Comparison of ENCODE assay signal across 8 cellular contexts in the genomic region with DNA sequence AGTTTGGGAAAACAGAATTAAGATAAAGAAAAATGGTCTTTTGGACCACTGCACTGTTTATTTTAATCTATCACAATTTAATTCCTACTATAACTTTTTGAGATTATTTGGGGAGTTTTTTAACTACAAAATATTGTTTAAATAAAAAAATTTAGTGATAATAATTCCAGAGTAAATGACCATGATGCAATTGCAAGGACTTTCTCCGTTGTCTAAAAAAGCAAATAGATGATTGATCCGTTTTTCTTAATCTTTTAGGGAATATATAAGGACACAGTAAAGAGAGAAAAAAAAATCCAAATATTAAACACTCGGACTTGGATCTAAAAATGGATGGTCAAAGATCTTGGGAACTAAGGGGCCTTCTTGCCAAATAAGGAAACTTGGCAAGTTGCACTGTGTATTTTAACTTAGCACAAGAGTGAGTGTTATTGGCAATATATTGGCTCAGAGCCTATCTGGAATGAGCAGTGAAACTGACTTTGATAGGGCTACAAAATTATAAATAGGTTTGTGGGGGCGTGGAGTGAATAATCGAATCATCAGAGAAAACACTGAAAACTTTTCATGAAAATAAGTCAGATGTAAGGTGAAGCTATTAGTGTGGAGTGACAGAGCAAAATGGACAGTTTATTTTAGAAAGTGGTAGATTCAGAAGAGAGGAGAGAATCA. TPM values are rescaled to one million over a fixed set of nuclear protein-coding genes. Genes with fewer than 3 reads are reported as not detected.
A peak's percentile ranks its signal among the peaks of the same experiment; 100 is the strongest.
DNase-seq lines count a peak whose midpoint lies in the region; ATAC-seq and TF ChIP-seq lines count a peak whose summit lies in the region.

No MANE protein-coding gene starts in this region.

- ATAC-seq in HG03139 (IDR thresholded peaks at IDR 0.05; ENCODE audit: unreplicated experiment): no peak
- no peak for ATAC-seq in activated CD4-positive, CD25-positive, alpha-beta regulatory T cell treated with anti-CD3 and anti-CD28 coated beads, Interleukin-2, amount 50 U/mL, for 24 hours
- no peak for ATAC-seq in GM19023 (IDR thresholded peaks at IDR 0.05; ENCODE audit: unreplicated experiment)

- H3K4me2 ChIP-seq in OCI-LY3 (ENCODE audit: low read length): peak overlapping the region; percentile 77

- no peak overlapping the region for H3K27ac Mint-ChIP-seq in endodermal cell

- no peaks in the 10 kb centered on the region for H3K9me3 Mint-ChIP-seq in endodermal cell

- 0 out of 2 replicates have a peak, but pooled peaks cover 2% of the 10 kb centered on the region for H3K27me3 ChIP-seq in OCI-LY3 (ENCODE audit: low read depth, low read length)
- no peaks in the 10 kb centered on the region for H3K27me3 ChIP-seq in endodermal cell (ENCODE audit: control insufficient read depth, insufficient read depth, low read length, poor library complexity, severe bottlenecking)
- H3K27me3 ChIP-seq in prostate gland (replicated peaks; ENCODE audit: insufficient read depth): no peaks in the 10 kb centered on the region

- H3K36me3 Mint-ChIP-seq in endodermal cell (ENCODE audit: low read depth): peaks cover 3% of the 10 kb centered on the region

- peaks cover 18% of the 10 kb centered on the region for H3K4me1 Mint-ChIP-seq in endodermal cell

- intact Hi-C loops in prostate gland (cut with DNase I): loop anchor here (5.0 to 10.0 kb wide), 4 partner anchors 35 to 207 kb away; no protein-coding TSS in a partner anchor

- H3K79me2 ChIP-seq in OCI-LY3 (ENCODE audit: low read length): peaks cover 64% of the 10 kb centered on the region

- H2AFZ ChIP-seq in OCI-LY3 (ENCODE audit: low read depth, low read length): no peak overlapping the region

- H3K4me3 Mint-ChIP-seq in endodermal cell: peak overlapping the region; percentile 80

- TF ChIP-seq POLR2A in prostate gland (IDR thresholded peaks at IDR 0.05): no peak

- peaks cover 3% of the 10 kb centered on the region for H3K36me3 ChIP-seq in OCI-LY3 (replicated peaks; ENCODE audit: low read depth, low read length)
- no peaks in the 10 kb centered on the region for H3K36me3 ChIP-seq in endodermal cell (ENCODE audit: control insufficient read depth, insufficient read depth, low read length)
- H3K36me3 ChIP-seq in prostate gland: no peaks in the 10 kb centered on the region

- peak; percentile 65 for DNase-seq in EH (ENCODE audit: low read depth)
- no peak for DNase-seq in endodermal cell
- no peak for DNase-seq in prostate gland (ENCODE audit: low spot score)
- DNase-seq in GM19240 (ENCODE audit: insufficient read length, low spot score): no peak

- TF ChIP-seq CTCF in OCI-LY3 (IDR thresholded peaks at IDR 0.05; ENCODE audit: low read depth, low read length) (no peak), endodermal cell (conservative IDR thresholded peaks at IDR 0.05) (no peak), prostate gland (IDR thresholded peaks at IDR 0.05) (no peak)

- peaks cover 24% of the 10 kb centered on the region for H3K4me1 ChIP-seq in OCI-LY3 (ENCODE audit: low read length)
- H3K4me1 ChIP-seq in endodermal cell (ENCODE audit: control insufficient read depth, insufficient read depth, low read length): no peaks in the 10 kb centered on the region
- H3K4me1 ChIP-seq in prostate gland (replicated peaks): no peaks in the 10 kb centered on the region

- H3K4me3 ChIP-seq in OCI-LY3 (ENCODE audit: low read length): peak overlapping the region; percentile 85
- H3K4me3 ChIP-seq in endodermal cell (ENCODE audit: low read length): peak overlapping the region; percentile 92
- no peak overlapping the region for H3K4me3 ChIP-seq in prostate gland

- H3K27me3 Mint-ChIP-seq in endodermal cell (ENCODE audit: insufficient read depth): peaks cover 6% of the 10 kb centered on the region

- H3K27ac ChIP-seq in OCI-LY3 (ENCODE audit: low read length): no peak overlapping the region
- H3K27ac ChIP-seq in endodermal cell (ENCODE audit: low read depth, low read length): no peak overlapping the region
- H3K27ac ChIP-seq in prostate gland: peak overlapping the region; percentile 90 to 94

- peaks cover 14% of the 10 kb centered on the region; the same call in 1 of the 2 replicates for H4K20me1 ChIP-seq in OCI-LY3 (ENCODE audit: insufficient read depth, low read length)

- 87 to 92% methylated on average over 4 to 5 of the region's 5 CpGs for WGBS in endodermal cell (ENCODE audit: insufficient coverage in 1 of 2, insufficient read length in 1 of 2), 2 experiments
- 57% methylated on average over 5 of the region's 5 CpGs for WGBS in prostate gland

- H3K9me3 ChIP-seq in OCI-LY3 (ENCODE audit: insufficient read depth, low read length) (no peaks in the 10 kb centered on the region), endodermal cell (ENCODE audit: control insufficient read depth, low read length) (no peaks in the 10 kb centered on the region), prostate gland (no peaks in the 10 kb centered on the region)

- peak overlapping the region; percentile 79 for H3K9ac ChIP-seq in OCI-LY3 (ENCODE audit: low read length)
- no peak overlapping the region for H3K9ac ChIP-seq in endodermal cell (ENCODE audit: extremely low read depth, low read length, poor library complexity, severe bottlenecking)

RNA-seq across cellular contexts. Expression of a gene that starts 2.0 kb away (rescaled TPM):
- total RNA-seq in endodermal cell: 10 to 100 TPM; 29.4 to 29.9 TPM
- 13.5 TPM for polyA plus RNA-seq in endodermal cell (2013, experiment 1 of 2)
- polyA plus RNA-seq in endodermal cell (2013, experiment 2 of 2): 14.0 TPM
- total RNA-seq in prostate gland: 10 to 100 TPM; 28.9 to 48.8 TPM

Comparison
In these comparisons a context has a peak if more than half of its experiments do, and no peak if none do; other contexts are left out.
1. H3K27ac ChIP-seq: peak in prostate gland (2 of 2); none in OCI-LY3 (single experiment) and endodermal cell (single experiment).
2. H3K4me3 ChIP-seq: peak in OCI-LY3 (single experiment) and endodermal cell (single experiment); none in prostate gland (0 of 2).